12 cellular contexts compared by ENCODE assay signal in the genomic region with DNA sequence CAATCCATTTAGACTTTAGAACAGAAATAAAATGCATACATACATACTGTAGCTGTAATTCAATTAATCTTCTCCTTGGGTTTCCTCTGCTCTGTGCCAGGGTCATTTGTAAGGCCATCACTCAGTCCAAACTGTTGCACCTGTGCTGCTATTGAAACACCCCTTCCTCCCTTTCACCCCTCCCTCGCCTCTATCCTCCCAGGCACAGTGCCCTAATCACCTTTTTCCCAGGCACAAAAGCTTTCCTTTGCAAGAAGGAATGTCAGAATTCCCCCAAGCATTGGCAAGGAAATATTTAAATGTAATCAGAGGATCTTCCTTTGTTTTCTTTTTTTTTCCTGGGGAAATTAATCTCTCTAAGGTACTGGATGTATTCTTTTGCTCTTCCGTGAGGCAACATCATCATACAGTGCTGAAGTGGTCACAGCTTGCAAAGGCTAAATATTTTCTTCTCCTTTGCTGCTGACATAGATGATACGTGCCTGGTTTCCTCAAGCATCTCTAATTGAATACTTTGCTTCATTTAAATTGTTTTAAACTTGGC.
"Had no signal": no experiment of that assay in that cellular context is flagged by ENCODE, and none has a peak within 500 bp of the region (broad histone marks: within the 10 kb centered on the region; RNA-seq: fewer than 3 reads in every experiment).

No MANE protein-coding gene starts in this region.

- DNase-seq: activated CD8-positive, alpha-beta memory T cell treated with anti-CD3 and anti-CD28 coated beads, Interleukin-2, amount 50 U/mL, for 4 hours; activated CD8-positive, alpha-beta T cell treated with anti-CD3 and anti-CD28 coated beads for 36 hours; activated naive CD4-positive, alpha-beta T cell; activated naive CD8-positive, alpha-beta T cell treated with anti-CD3 and anti-CD28 coated beads, Interleukin-2, amount 50 U/mL, for 24 hours; foreskin melanocyte; head of caudate nucleus; kidney; left ventricle myocardium superior had no signal

- H3K27me3 ChIP-seq: right atrium auricular region had no signal

- ATAC-seq: activated CD8-positive, alpha-beta T cell treated with anti-CD3 and anti-CD28 coated beads for 36 hours; activated naive CD8-positive, alpha-beta T cell treated with anti-CD3 and anti-CD28 coated beads, Interleukin-2, amount 50 U/mL, for 24 hours; left ventricle myocardium superior had no signal

- H3K4me1 ChIP-seq: right atrium auricular region had no signal

- H3K27ac ChIP-seq: right atrium auricular region, skin epidermis had no signal

- H3K27ac Mint-ChIP-seq: activated CD8-positive, alpha-beta T cell treated with anti-CD3 and anti-CD28 coated beads for 36 hours; activated naive CD8-positive, alpha-beta T cell treated with anti-CD3 and anti-CD28 coated beads, Interleukin-2, amount 50 U/mL, for 24 hours; activated T-helper 1 cell treated with anti-CD3 and anti-CD28 coated beads, Interleukin-12 subunit alpha, Interleukin-12 subunit beta, Interleukin-2, Interleukin-4 antibody, amounts not matched to agents 30 ng/mL and 10 ng/mL and 1 ng/mL, durations not matched to agents 14 hours and 24 hours and 36 hours had no signal

- H3K4me3 ChIP-seq: right atrium auricular region, skin epidermis had no signal

- H3K9me3 ChIP-seq: right atrium auricular region had no signal

- H3K4me1 Mint-ChIP-seq: activated naive CD8-positive, alpha-beta T cell treated with anti-CD3 and anti-CD28 coated beads, Interleukin-2, amount 50 U/mL, for 24 hours had no signal

- H3K9me3 Mint-ChIP-seq: activated CD8-positive, alpha-beta T cell treated with anti-CD3 and anti-CD28 coated beads for 36 hours; activated naive CD8-positive, alpha-beta T cell treated with anti-CD3 and anti-CD28 coated beads, Interleukin-2, amount 50 U/mL, for 24 hours; activated T-helper 1 cell treated with anti-CD3 and anti-CD28 coated beads, Interleukin-12 subunit alpha, Interleukin-12 subunit beta, Interleukin-2, Interleukin-4 antibody, amounts not matched to agents 30 ng/mL and 10 ng/mL and 1 ng/mL, durations not matched to agents 14 hours and 24 hours and 36 hours had no signal

- H3K36me3 ChIP-seq: right atrium auricular region had no signal

- H3K4me3 Mint-ChIP-seq: activated CD8-positive, alpha-beta T cell treated with anti-CD3 and anti-CD28 coated beads for 36 hours; activated naive CD8-positive, alpha-beta T cell treated with anti-CD3 and anti-CD28 coated beads, Interleukin-2, amount 50 U/mL, for 24 hours; activated T-helper 1 cell treated with anti-CD3 and anti-CD28 coated beads, Interleukin-12 subunit alpha, Interleukin-12 subunit beta, Interleukin-2, Interleukin-4 antibody, amounts not matched to agents 30 ng/mL and 10 ng/mL and 1 ng/mL, durations not matched to agents 14 hours and 24 hours and 36 hours had no signal

- FAIRE-seq: colon, kidney had no signal
